ENCODE assay signal across 8 cellular contexts in genomic region chr1:240189386-240189989, GRCh38.
DNase-seq lines count a peak whose midpoint lies in the region; ATAC-seq and TF ChIP-seq lines count a peak whose summit lies in the region.

No MANE protein-coding gene starts in this region.

- peak; percentile 7 for DNase-seq in activated gamma-delta T cell treated with Interleukin-2 at 50 U/mL for 16 hours
- DNase-seq in activated gamma-delta T cell (lab: John Stamatoyannopoulos, UW) = no peak
- DNase-seq in T-helper 17 cell = peak in 1 of 3 donors; percentile 7
- peak; percentile 75 for DNase-seq in fibroblast of peridontal ligament (ENCODE audit: extremely low read depth)
- DNase-seq in retina = peak; percentile 34

- H3K36me3 Mint-ChIP-seq in T-helper 17 cell (ENCODE audit: low read depth) = peaks cover 4% of the 10 kb centered on the region

- peak; percentile 92 for TF ChIP-seq CTCF in LNCAP (IDR thresholded peaks at IDR 0.05)

- peaks cover 47% of the 10 kb centered on the region for H3K27me3 Mint-ChIP-seq in T-helper 17 cell

- ATAC-seq in GM21528 (IDR thresholded peaks at IDR 0.05; ENCODE audit: low FRiP score, unreplicated experiment) (peak; percentile 78), T-helper 17 cell (no peak), HG02759 (IDR thresholded peaks at IDR 0.05; ENCODE audit: unreplicated experiment) (no peak)

- peaks cover 9% of the 10 kb centered on the region for H3K4me1 Mint-ChIP-seq in T-helper 17 cell

- H3K4me3 Mint-ChIP-seq in T-helper 17 cell = peak overlapping the region; percentile 75

- H3K9me3 ChIP-seq in T-helper 17 cell (ENCODE audit: control insufficient read depth, low read length, poor library complexity, severe bottlenecking) = no peaks in the 10 kb centered on the region

- no peak overlapping the region for H3K27ac Mint-ChIP-seq in T-helper 17 cell
